8 cellular contexts compared by ENCODE assay signal in genomic region chr15:68210821-68211655, GRCh38. TPM values are rescaled to one million over a fixed set of nuclear protein-coding genes. Genes with fewer than 3 reads are reported as not detected.
DNase-seq lines count a peak whose midpoint lies in the region; ATAC-seq and TF ChIP-seq lines count a peak whose summit lies in the region.

No MANE protein-coding gene starts in this region.

- H3K9ac ChIP-seq in adipocyte (ENCODE audit: low read length), result peak overlapping the region; percentile 23

- no peak for ATAC-seq in activated CD4-positive, CD25-positive, alpha-beta regulatory T cell treated with anti-CD3 and anti-CD28 coated beads, Interleukin-2, amount 50 U/mL, for 24 hours
- ATAC-seq in heart left ventricle, result peak; percentile 22 to 68 (median 60)
- ATAC-seq in psoas muscle, result peak; percentile 68 to 89 (median 72)
- no peak for ATAC-seq in HG03469 (IDR thresholded peaks at IDR 0.05; ENCODE audit: unreplicated experiment)

- H3K36me3 ChIP-seq in SJCRH30 (peaks cover 17% of the 10 kb centered on the region), adipocyte (ENCODE audit: control insufficient read depth, insufficient read depth, low read length, severe bottlenecking) (no peaks in the 10 kb centered on the region), heart left ventricle (peaks cover 0 to 9% (median 0%) of the 10 kb centered on the region in 9 donors), psoas muscle (ENCODE audit: insufficient read depth in 1 of 2, low read depth in 1 of 2) (no peaks in the 10 kb centered on the region)

- intact Hi-C loops in heart left ventricle (cut with DNase I) (loop anchor here in 7 of 10 donors (2.0 to 5.0 kb wide), 2 partner anchors 348 to 349 kb away; no protein-coding TSS in a partner anchor), psoas muscle (cut with DNase I) (loop anchor here in 1 of 2 donors (5.0 kb wide), 1 partner anchor 349 kb away; no protein-coding TSS in a partner anchor)

- TF ChIP-seq POLR2A in heart left ventricle (IDR thresholded peaks at IDR 0.05), result no peak

- H3K4me3 ChIP-seq in SJCRH30, result no peak overlapping the region
- peak overlapping the region; percentile 56 for H3K4me3 ChIP-seq in adipocyte (ENCODE audit: low read length)
- H3K4me3 ChIP-seq in heart left ventricle, result peak overlapping the region in 2 of 12 donors; percentile 22 to 27
- H3K4me3 ChIP-seq in psoas muscle, result no peak overlapping the region

- WGBS in heart left ventricle, 4 donors, result 35 to 53% (median 48%) methylated on average over 12 to 23 of the region's 23 CpGs
- WGBS in psoas muscle, 3 donors, result 30 to 39% (median 33%) methylated on average over 19 to 23 of the region's 23 CpGs

- TF ChIP-seq CTCF in heart left ventricle (IDR thresholded peaks at IDR 0.05) (peak; percentile 73 to 89 (median 83)), psoas muscle (IDR thresholded peaks at IDR 0.05) (peak; percentile 78)

- H3K4me1 ChIP-seq in SJCRH30, result no peaks in the 10 kb centered on the region
- H3K4me1 ChIP-seq in adipocyte (ENCODE audit: control insufficient read depth, insufficient read depth, low read length), result peaks cover 4% of the 10 kb centered on the region
- H3K4me1 ChIP-seq in heart left ventricle, result peaks cover 0 to 52% (median 9%) of the 10 kb centered on the region in 12 donors
- H3K4me1 ChIP-seq in psoas muscle, result no peaks in the 10 kb centered on the region

- H3K27me3 ChIP-seq in SJCRH30, result no peaks in the 10 kb centered on the region
- H3K27me3 ChIP-seq in adipocyte (replicated peaks; ENCODE audit: control insufficient read depth, insufficient read depth, low read length), result no peaks in the 10 kb centered on the region
- H3K27me3 ChIP-seq in heart left ventricle, result no peaks in the 10 kb centered on the region
- H3K27me3 ChIP-seq in psoas muscle (ENCODE audit: insufficient read depth in 3 of 3, low read length in 2 of 3), result no peaks in the 10 kb centered on the region

- H3K9me3 ChIP-seq in SJCRH30 (replicated peaks) (no peaks in the 10 kb centered on the region), adipocyte (ENCODE audit: control insufficient read depth, low read length) (no peaks in the 10 kb centered on the region), heart left ventricle (no peaks in the 10 kb centered on the region), psoas muscle (no peaks in the 10 kb centered on the region)

- DNase-seq in activated CD4-positive, CD25-positive, alpha-beta regulatory T cell (lab: John Stamatoyannopoulos, UW), result peak; percentile 10 to 42 (median 22)
- DNase-seq in SJCRH30, result peak; percentile 65 to 77
- peak; percentile 85 for DNase-seq in adipocyte (ENCODE audit: low read depth)
- peak; percentile 55 to 83 (median 67) for DNase-seq in heart left ventricle
- DNase-seq in psoas muscle, result peak; percentile 75 to 81
- no peak for DNase-seq in cortex of kidney (lab: John Stamatoyannopoulos, UW)

- no peak overlapping the region for H3K27ac ChIP-seq in SJCRH30
- no peak overlapping the region for H3K27ac ChIP-seq in heart left ventricle
- H3K27ac ChIP-seq in psoas muscle, result no peak overlapping the region

RNA-seq across cellular contexts. Expression of gene CALML4, which starts 5.9 kb away (rescaled TPM):
- 5.0 and 7.5 TPM in 2 replicates for total RNA-seq in SJCRH30 (2014; rRNA removed; shearing (Covaris generic))
- 1 to 10 TPM in 5 of 9 donors, under 1 TPM in 4; 0.21 to 6.6 (median 1.5) TPM for total RNA-seq in heart left ventricle
- polyA plus RNA-seq in heart left ventricle, result 1 to 10 TPM; 1.2 to 1.6 TPM
- total RNA-seq in psoas muscle, result 1 to 10 TPM; 1.0 to 2.2 (median 1.3) TPM
- polyA plus RNA-seq in psoas muscle, result 1 to 10 TPM in 2 of 3 donors, under 1 TPM in 1; 0.85 to 1.5 (median 1.4) TPM

RNA-seq across cellular contexts. Expression of gene CLN6, which starts 18.5 kb away (rescaled TPM):
- 62.2 and 82.7 TPM in 2 replicates for total RNA-seq in SJCRH30 (2014; rRNA removed; shearing (Covaris generic))
- 10 to 100 TPM in 3 of 9 donors, 1 to 10 TPM in 6; 5.6 to 24.1 (median 8.9) TPM for total RNA-seq in heart left ventricle
- 10 to 100 TPM in 1 of 2 donors, 1 to 10 TPM in 1; 8.6 to 19.0 TPM for polyA plus RNA-seq in heart left ventricle
- 10 to 100 TPM in 3 of 4 donors, 1 to 10 TPM in 1; 8.3 to 14.7 (median 13.2) TPM for total RNA-seq in psoas muscle
- polyA plus RNA-seq in psoas muscle, result 10 to 100 TPM; 11.4 to 22.2 (median 13.1) TPM

Comparison
In these comparisons a context has a peak if more than half of its experiments do, and no peak if none do; other contexts are left out.
1. ATAC-seq: peak in heart left ventricle (4 of 4) and psoas muscle (4 of 4); none in activated CD4-positive, CD25-positive, alpha-beta regulatory T cell treated with anti-CD3 and anti-CD28 coated beads, Interleukin-2, amount 50 U/mL, for 24 hours (0 of 2) and HG03469 (single experiment).